ENCODE assay signal across 1 cellular context in the genomic region with DNA sequence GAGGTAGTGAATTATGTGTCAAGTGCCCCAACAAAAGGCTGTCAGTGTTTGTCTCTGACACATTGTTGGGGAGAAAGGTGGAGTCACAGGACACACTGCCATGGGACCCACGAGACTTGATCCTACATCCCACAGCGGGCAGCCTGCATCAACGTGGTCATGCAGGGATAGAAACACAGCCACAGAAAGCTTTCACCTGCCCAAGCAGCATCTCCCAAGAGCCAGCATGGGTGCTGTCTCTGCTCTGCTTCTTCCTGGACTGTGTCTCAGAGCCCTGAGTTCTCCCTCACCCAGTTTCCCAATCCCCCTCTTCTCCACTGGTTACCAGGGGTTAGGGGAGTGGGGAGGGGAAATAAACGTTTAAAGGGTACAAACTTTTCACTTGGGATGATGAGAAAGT.
TF ChIP-seq lines count a peak whose summit lies in the region.

No MANE protein-coding gene starts in this region.

TF ChIP-seq in K562, 482 proteins besides CTCF, POLR2A, EP300 and RAD21 (continued from another document):
- TF ChIP-seq, protein P1, sequence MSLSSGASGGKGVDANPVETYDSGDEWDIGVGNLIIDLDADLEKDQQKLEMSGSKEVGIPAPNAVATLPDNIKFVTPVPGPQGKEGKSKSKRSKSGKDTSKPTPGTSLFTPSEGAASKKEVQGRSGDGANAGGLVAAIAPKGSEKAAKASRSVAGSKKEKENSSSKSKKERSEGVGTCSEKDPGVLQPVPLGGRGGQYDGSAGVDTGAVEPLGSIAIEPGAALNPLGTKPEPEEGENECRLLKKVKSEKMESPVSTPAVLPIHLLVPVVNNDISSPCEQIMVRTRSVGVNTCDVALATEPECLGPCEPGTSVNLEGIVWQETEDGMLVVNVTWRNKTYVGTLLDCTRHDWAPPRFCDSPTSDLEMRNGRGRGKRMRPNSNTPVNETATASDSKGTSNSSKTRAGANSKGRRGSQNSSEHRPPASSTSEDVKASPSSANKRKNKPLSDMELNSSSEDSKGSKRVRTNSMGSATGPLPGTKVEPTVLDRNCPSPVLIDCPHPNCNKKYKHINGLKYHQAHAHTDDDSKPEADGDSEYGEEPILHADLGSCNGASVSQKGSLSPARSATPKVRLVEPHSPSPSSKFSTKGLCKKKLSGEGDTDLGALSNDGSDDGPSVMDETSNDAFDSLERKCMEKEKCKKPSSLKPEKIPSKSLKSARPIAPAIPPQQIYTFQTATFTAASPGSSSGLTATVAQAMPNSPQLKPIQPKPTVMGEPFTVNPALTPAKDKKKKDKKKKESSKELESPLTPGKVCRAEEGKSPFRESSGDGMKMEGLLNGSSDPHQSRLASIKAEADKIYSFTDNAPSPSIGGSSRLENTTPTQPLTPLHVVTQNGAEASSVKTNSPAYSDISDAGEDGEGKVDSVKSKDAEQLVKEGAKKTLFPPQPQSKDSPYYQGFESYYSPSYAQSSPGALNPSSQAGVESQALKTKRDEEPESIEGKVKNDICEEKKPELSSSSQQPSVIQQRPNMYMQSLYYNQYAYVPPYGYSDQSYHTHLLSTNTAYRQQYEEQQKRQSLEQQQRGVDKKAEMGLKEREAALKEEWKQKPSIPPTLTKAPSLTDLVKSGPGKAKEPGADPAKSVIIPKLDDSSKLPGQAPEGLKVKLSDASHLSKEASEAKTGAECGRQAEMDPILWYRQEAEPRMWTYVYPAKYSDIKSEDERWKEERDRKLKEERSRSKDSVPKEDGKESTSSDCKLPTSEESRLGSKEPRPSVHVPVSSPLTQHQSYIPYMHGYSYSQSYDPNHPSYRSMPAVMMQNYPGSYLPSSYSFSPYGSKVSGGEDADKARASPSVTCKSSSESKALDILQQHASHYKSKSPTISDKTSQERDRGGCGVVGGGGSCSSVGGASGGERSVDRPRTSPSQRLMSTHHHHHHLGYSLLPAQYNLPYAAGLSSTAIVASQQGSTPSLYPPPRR (CRISPR knock-in tag; IDR thresholded peaks at IDR 0.05; ENCODE audit: borderline replicate concordance), result no peak
- TF ChIP-seq, protein P2, sequence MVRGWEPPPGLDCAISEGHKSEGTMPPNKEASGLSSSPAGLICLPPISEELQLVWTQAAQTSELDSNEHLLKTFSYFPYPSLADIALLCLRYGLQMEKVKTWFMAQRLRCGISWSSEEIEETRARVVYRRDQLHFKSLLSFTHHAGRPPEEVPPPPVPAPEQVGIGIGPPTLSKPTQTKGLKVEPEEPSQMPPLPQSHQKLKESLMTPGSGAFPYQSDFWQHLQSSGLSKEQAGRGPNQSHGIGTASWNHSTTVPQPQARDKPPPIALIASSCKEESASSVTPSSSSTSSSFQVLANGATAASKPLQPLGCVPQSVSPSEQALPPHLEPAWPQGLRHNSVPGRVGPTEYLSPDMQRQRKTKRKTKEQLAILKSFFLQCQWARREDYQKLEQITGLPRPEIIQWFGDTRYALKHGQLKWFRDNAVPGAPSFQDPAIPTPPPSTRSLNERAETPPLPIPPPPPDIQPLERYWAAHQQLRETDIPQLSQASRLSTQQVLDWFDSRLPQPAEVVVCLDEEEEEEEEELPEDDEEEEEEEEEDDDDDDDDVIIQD (CRISPR knock-in tag; IDR thresholded peaks at IDR 0.05), result no peak
- TF ChIP-seq, protein P3, sequence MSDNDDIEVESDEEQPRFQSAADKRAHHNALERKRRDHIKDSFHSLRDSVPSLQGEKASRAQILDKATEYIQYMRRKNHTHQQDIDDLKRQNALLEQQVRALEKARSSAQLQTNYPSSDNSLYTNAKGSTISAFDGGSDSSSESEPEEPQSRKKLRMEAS (CRISPR knock-in tag; IDR thresholded peaks at IDR 0.05), result 0 out of 2 replicates have a peak, but pooled peaks have one; percentile 27
- TF ChIP-seq HNRNPUL1 (IDR thresholded peaks at IDR 0.05; ENCODE audit: low read length) (no peak), TEAD4 (IDR thresholded peaks at IDR 0.05; ENCODE audit: low read length) (no peak), TEAD4 (CRISPR knock-in tag; IDR thresholded peaks at IDR 0.05; ENCODE audit: borderline replicate concordance) (peak; percentile 70; the same call in 1 of the 2 replicates), FOXJ2 (tag; IDR thresholded peaks at IDR 0.05) (no peak), RBBP5 (IDR thresholded peaks at IDR 0.05; ENCODE audit: borderline replicate concordance, insufficient read depth, low read length, poor library complexity, severe bottlenecking) (no peak), ZNF785 (CRISPR knock-in tag; IDR thresholded peaks at IDR 0.05) (no peak), SREBF2 (CRISPR knock-in tag; IDR thresholded peaks at IDR 0.05) (no peak), NFIX (CRISPR knock-in tag; IDR thresholded peaks at IDR 0.05; ENCODE audit: low read depth) (0 out of 2 replicates have a peak, but pooled peaks have one; percentile 1), NELFE (IDR thresholded peaks at IDR 0.05; ENCODE audit: insufficient read depth, insufficient read length) (no peak), ZNF431 (CRISPR knock-in tag; IDR thresholded peaks at IDR 0.05) (no peak), WHSC1 (IDR thresholded peaks at IDR 0.05; ENCODE audit: low read length) (no peak), KDM2B (CRISPR knock-in tag; IDR thresholded peaks at IDR 0.05) (0 out of 2 replicates have a peak, but pooled peaks have one; percentile 61), CBFA2T2 (conservative IDR thresholded peaks at IDR 0.05) (no peak), ARID1B (IDR thresholded peaks at IDR 0.05) (no peak), EZH2 (IDR thresholded peaks at IDR 0.05; ENCODE audit: borderline replicate concordance, low read depth, low read length) (no peak), RBFOX2 (IDR thresholded peaks at IDR 0.05; ENCODE audit: low read depth, low read length) (no peak), FOXM1 (IDR thresholded peaks at IDR 0.05; ENCODE audit: low read depth) (no peak), FOXM1 (CRISPR knock-in tag; IDR thresholded peaks at IDR 0.05; ENCODE audit: low read depth) (no peak), ZNF212 (CRISPR knock-in tag; IDR thresholded peaks at IDR 0.05) (no peak), ZNF184 (CRISPR knock-in tag; IDR thresholded peaks at IDR 0.05) (0 out of 2 replicates have a peak, but pooled peaks have one; percentile 26), NFIC (IDR thresholded peaks at IDR 0.05) (no peak)
- TF ChIP-seq, protein P4, sequence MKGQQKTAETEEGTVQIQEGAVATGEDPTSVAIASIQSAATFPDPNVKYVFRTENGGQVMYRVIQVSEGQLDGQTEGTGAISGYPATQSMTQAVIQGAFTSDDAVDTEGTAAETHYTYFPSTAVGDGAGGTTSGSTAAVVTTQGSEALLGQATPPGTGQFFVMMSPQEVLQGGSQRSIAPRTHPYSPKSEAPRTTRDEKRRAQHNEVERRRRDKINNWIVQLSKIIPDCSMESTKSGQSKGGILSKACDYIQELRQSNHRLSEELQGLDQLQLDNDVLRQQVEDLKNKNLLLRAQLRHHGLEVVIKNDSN (CRISPR knock-in tag; IDR thresholded peaks at IDR 0.05), result peak; percentile 34; the same call in 1 of the 2 replicates
- TF ChIP-seq, protein P5, sequence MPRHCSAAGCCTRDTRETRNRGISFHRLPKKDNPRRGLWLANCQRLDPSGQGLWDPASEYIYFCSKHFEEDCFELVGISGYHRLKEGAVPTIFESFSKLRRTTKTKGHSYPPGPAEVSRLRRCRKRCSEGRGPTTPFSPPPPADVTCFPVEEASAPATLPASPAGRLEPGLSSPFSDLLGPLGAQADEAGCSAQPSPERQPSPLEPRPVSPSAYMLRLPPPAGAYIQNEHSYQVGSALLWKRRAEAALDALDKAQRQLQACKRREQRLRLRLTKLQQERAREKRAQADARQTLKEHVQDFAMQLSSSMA (CRISPR knock-in tag; IDR thresholded peaks at IDR 0.05), result no peak
- TF ChIP-seq, protein P6, sequence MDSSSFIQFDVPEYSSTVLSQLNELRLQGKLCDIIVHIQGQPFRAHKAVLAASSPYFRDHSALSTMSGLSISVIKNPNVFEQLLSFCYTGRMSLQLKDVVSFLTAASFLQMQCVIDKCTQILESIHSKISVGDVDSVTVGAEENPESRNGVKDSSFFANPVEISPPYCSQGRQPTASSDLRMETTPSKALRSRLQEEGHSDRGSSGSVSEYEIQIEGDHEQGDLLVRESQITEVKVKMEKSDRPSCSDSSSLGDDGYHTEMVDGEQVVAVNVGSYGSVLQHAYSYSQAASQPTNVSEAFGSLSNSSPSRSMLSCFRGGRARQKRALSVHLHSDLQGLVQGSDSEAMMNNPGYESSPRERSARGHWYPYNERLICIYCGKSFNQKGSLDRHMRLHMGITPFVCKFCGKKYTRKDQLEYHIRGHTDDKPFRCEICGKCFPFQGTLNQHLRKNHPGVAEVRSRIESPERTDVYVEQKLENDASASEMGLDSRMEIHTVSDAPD (CRISPR knock-in tag; IDR thresholded peaks at IDR 0.05), result no peak
- TF ChIP-seq, protein P7, sequence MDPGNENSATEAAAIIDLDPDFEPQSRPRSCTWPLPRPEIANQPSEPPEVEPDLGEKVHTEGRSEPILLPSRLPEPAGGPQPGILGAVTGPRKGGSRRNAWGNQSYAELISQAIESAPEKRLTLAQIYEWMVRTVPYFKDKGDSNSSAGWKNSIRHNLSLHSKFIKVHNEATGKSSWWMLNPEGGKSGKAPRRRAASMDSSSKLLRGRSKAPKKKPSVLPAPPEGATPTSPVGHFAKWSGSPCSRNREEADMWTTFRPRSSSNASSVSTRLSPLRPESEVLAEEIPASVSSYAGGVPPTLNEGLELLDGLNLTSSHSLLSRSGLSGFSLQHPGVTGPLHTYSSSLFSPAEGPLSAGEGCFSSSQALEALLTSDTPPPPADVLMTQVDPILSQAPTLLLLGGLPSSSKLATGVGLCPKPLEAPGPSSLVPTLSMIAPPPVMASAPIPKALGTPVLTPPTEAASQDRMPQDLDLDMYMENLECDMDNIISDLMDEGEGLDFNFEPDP (CRISPR knock-in tag; IDR thresholded peaks at IDR 0.05), result no peak
- TF ChIP-seq, protein P8, sequence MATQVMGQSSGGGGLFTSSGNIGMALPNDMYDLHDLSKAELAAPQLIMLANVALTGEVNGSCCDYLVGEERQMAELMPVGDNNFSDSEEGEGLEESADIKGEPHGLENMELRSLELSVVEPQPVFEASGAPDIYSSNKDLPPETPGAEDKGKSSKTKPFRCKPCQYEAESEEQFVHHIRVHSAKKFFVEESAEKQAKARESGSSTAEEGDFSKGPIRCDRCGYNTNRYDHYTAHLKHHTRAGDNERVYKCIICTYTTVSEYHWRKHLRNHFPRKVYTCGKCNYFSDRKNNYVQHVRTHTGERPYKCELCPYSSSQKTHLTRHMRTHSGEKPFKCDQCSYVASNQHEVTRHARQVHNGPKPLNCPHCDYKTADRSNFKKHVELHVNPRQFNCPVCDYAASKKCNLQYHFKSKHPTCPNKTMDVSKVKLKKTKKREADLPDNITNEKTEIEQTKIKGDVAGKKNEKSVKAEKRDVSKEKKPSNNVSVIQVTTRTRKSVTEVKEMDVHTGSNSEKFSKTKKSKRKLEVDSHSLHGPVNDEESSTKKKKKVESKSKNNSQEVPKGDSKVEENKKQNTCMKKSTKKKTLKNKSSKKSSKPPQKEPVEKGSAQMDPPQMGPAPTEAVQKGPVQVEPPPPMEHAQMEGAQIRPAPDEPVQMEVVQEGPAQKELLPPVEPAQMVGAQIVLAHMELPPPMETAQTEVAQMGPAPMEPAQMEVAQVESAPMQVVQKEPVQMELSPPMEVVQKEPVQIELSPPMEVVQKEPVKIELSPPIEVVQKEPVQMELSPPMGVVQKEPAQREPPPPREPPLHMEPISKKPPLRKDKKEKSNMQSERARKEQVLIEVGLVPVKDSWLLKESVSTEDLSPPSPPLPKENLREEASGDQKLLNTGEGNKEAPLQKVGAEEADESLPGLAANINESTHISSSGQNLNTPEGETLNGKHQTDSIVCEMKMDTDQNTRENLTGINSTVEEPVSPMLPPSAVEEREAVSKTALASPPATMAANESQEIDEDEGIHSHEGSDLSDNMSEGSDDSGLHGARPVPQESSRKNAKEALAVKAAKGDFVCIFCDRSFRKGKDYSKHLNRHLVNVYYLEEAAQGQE (CRISPR knock-in tag; IDR thresholded peaks at IDR 0.05; ENCODE audit: low read depth), result no peak
- TF ChIP-seq, protein P9, sequence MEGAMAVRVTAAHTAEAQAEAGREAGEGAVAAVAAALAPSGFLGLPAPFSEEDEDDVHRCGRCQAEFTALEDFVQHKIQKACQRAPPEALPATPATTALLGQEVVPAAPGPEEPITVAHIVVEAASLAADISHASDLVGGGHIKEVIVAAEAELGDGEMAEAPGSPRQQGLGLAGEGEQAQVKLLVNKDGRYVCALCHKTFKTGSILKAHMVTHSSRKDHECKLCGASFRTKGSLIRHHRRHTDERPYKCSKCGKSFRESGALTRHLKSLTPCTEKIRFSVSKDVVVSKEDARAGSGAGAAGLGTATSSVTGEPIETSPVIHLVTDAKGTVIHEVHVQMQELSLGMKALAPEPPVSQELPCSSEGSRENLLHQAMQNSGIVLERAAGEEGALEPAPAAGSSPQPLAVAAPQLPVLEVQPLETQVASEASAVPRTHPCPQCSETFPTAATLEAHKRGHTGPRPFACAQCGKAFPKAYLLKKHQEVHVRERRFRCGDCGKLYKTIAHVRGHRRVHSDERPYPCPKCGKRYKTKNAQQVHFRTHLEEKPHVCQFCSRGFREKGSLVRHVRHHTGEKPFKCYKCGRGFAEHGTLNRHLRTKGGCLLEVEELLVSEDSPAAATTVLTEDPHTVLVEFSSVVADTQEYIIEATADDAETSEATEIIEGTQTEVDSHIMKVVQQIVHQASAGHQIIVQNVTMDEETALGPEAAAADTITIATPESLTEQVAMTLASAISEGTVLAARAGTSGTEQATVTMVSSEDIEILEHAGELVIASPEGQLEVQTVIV (CRISPR knock-in tag; IDR thresholded peaks at IDR 0.05; ENCODE audit: borderline replicate concordance), result no peak
- TF ChIP-seq, protein P10, sequence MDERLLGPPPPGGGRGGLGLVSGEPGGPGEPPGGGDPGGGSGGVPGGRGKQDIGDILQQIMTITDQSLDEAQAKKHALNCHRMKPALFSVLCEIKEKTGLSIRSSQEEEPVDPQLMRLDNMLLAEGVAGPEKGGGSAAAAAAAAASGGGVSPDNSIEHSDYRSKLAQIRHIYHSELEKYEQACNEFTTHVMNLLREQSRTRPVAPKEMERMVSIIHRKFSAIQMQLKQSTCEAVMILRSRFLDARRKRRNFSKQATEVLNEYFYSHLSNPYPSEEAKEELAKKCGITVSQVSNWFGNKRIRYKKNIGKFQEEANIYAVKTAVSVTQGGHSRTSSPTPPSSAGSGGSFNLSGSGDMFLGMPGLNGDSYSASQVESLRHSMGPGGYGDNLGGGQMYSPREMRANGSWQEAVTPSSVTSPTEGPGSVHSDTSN (CRISPR knock-in tag; IDR thresholded peaks at IDR 0.05; ENCODE audit: low read depth), result peak; percentile 28; the same call in 1 of the 2 replicates
- TF ChIP-seq, protein P10 (tag; conservative IDR thresholded peaks at IDR 0.05; ENCODE audit: low read depth), result no peak
